ENCODE assay signal across 1 cellular context in the genomic region with DNA sequence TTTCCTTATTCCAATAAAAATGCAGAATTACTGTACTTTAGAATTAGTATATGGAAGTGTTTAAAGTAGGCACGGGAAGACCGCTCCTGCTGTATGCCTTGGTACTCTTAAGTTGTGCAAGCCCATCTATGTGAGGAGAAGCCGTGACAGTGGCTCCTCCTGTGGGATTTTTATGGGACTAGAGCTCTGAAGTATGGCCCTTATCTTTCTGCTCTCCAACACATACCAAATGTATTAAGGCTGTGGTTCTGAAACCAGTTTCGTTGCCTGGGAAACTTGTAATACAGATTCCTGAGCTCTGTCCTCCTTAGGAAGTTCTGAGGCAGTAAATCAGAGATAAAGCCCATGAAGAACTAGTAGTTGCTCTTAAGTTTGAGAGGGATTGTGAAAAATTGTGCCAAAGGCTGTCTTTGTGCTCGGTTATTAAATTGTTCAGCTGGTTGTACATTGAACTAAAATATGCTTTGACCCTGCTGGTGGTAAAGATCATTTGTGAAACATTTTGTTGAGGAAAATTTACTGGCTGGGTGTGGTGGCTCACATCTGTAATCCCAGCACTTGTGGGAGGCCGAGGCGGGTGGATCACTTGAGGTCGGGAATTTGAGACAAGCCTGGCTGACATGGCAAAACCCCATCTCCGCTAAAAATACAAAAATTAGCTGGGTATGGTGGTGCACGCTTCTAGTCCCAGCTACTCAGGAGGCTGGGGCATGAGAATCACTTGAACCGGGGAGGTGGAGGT.
TF ChIP-seq lines count a peak whose summit lies in the region.

No MANE protein-coding gene starts in this region.

TF ChIP-seq in K562, 482 proteins besides CTCF, POLR2A, EP300 and RAD21 (continued from another document and continues in another):
- no peak for TF ChIP-seq PATZ1 (CRISPR knock-in tag; IDR thresholded peaks at IDR 0.05; ENCODE audit: borderline replicate concordance)
- no peak for TF ChIP-seq DACH1 (IDR thresholded peaks at IDR 0.05; ENCODE audit: partially characterized antibody)
- no peak for TF ChIP-seq RBM22 (IDR thresholded peaks at IDR 0.05; ENCODE audit: low read depth, low read length, poor library complexity, severe bottlenecking)
- no peak for TF ChIP-seq NELFE (IDR thresholded peaks at IDR 0.05; ENCODE audit: insufficient read depth, insufficient read length)
- TF ChIP-seq, protein P1, sequence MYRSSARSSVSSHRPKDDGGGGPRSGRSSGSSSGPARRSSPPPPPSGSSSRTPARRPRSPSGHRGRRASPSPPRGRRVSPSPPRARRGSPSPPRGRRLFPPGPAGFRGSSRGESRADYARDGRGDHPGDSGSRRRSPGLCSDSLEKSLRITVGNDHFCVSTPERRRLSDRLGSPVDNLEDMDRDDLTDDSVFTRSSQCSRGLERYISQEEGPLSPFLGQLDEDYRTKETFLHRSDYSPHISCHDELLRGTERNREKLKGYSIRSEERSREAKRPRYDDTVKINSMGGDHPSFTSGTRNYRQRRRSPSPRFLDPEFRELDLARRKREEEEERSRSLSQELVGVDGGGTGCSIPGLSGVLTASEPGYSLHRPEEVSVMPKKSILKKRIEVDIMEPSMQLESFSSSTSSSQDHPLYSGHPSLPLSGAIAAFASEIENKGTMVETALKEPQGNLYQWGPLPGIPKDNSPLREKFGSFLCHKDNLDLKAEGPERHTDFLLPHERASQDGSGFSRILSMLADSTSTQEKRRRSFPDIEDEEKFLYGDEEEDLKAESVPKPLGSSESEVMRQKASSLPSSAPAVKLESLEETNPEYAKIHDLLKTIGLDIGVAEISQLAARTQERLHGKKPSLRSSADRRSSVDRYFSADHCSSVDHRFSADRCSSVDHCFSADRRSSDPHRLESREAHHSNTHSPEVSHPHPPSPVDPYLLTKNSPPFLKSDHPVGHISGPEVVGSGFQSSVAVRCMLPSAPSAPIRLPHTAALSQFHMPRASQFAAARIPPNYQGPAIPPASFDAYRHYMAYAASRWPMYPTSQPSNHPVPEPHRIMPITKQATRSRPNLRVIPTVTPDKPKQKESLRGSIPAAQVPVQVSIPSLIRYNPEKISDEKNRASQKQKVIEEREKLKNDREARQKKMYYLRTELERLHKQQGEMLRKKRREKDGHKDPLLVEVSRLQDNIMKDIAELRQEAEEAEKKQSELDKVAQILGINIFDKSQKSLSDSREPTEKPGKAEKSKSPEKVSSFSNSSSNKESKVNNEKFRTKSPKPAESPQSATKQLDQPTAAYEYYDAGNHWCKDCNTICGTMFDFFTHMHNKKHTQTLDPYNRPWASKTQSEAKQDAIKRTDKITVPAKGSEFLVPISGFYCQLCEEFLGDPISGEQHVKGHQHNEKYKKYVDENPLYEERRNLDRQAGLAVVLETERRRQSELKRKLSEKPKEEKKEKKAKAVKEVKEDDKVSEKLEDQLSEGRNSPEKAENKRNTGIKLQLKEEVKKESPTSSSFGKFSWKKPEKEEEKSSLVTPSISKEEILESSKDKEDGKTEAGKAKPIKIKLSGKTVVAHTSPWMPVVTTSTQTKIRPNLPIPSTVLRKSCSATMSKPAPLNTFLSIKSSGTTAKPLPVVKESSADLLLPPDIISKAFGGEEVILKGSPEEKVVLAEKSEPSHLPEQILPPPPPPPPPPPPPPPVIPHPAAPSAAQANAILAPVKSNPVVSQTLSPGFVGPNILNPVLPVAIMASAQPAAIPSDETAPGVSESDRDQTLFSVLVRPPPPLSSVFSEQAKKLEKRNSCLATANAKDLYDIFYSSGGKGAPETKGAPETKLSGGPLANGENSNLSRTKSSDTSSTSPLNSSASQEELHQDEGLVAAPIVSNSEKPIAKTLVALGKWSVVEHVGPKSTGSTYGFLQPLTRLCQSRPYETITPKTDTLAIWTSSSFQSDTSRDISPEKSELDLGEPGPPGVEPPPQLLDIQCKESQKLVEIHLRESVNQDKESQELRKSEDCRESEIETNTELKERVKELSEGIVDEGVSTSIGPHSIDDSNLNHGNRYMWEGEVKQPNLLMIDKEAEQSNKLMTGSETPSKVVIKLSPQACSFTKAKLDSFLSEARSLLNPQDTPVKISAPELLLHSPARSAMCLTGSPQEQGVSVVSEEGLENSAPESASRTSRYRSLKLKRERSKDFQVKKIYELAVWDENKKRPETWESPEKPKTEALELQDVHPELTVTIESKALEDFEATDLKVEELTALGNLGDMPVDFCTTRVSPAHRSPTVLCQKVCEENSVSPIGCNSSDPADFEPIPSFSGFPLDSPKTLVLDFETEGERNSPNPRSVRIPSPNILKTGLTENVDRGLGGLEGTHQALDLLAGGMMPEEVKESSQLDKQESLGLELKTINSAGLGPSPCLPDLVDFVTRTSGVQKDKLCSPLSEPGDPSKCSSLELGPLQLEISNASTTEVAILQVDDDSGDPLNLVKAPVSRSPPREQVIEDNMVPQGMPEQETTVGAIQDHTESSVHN (IDR thresholded peaks at IDR 0.05; ENCODE audit: borderline replicate concordance in 1 of 2, low read depth in 1 of 2), result no peak
- no peak for TF ChIP-seq ZNF24 (IDR thresholded peaks at IDR 0.05)
- TF ChIP-seq ZNF75A (CRISPR knock-in tag; IDR thresholded peaks at IDR 0.05), result no peak
- TF ChIP-seq ATF1 (CRISPR knock-in tag; IDR thresholded peaks at IDR 0.05), result no peak
- no peak for TF ChIP-seq ATF1 (tag; IDR thresholded peaks at IDR 0.05)
- no peak for TF ChIP-seq NFIX (CRISPR knock-in tag; IDR thresholded peaks at IDR 0.05; ENCODE audit: low read depth)
- no peak for TF ChIP-seq ZNF639 (CRISPR knock-in tag; conservative IDR thresholded peaks at IDR 0.05 in 1 of 2, IDR thresholded peaks at IDR 0.05 in 1 of 2)
- TF ChIP-seq USF1 (CRISPR knock-in tag; IDR thresholded peaks at IDR 0.05), result no peak
- TF ChIP-seq CBFA2T3 (IDR thresholded peaks at IDR 0.05), result peak; percentile 50; the same call in 1 of the 2 replicates
- TF ChIP-seq HOXB6 (CRISPR knock-in tag; IDR thresholded peaks at IDR 0.05; ENCODE audit: borderline replicate concordance), result no peak
- no peak for TF ChIP-seq ZNF778 (CRISPR knock-in tag; IDR thresholded peaks at IDR 0.05)
- TF ChIP-seq EZH2 (IDR thresholded peaks at IDR 0.05; ENCODE audit: borderline replicate concordance, low read depth, low read length), result no peak
- no peak for TF ChIP-seq CREB5 (CRISPR knock-in tag; IDR thresholded peaks at IDR 0.05)
- no peak for TF ChIP-seq ZBTB2 (IDR thresholded peaks at IDR 0.05)
- TF ChIP-seq BACH1 (tag; IDR thresholded peaks at IDR 0.05), result no peak
- peak; percentile 68 for TF ChIP-seq MYNN (IDR thresholded peaks at IDR 0.05)
- TF ChIP-seq MYNN (CRISPR knock-in tag; IDR thresholded peaks at IDR 0.05), result no peak
- TF ChIP-seq TCF15 (CRISPR knock-in tag; IDR thresholded peaks at IDR 0.05), result no peak
- no peak for TF ChIP-seq ZBTB12 (CRISPR knock-in tag; IDR thresholded peaks at IDR 0.05)
- TF ChIP-seq CHD2 (IDR thresholded peaks at IDR 0.05; ENCODE audit: low read depth, low read length), result no peak
- no peak for TF ChIP-seq ZNF23 (CRISPR knock-in tag; IDR thresholded peaks at IDR 0.05)
- no peak for TF ChIP-seq CEBPG (CRISPR knock-in tag; IDR thresholded peaks at IDR 0.05)
- peak; percentile 47 to 74 for TF ChIP-seq CEBPG (tag; conservative IDR thresholded peaks at IDR 0.05 in 1 of 2, IDR thresholded peaks at IDR 0.05 in 1 of 2)
- TF ChIP-seq ZNF146 (CRISPR knock-in tag; IDR thresholded peaks at IDR 0.05; ENCODE audit: unreplicated experiment), result no peak
- TF ChIP-seq MYBL2 (IDR thresholded peaks at IDR 0.05; ENCODE audit: low read depth), result no peak
- TF ChIP-seq MYBL2 (CRISPR knock-in tag; IDR thresholded peaks at IDR 0.05; ENCODE audit: borderline replicate concordance), result no peak
- TF ChIP-seq, protein P2, sequence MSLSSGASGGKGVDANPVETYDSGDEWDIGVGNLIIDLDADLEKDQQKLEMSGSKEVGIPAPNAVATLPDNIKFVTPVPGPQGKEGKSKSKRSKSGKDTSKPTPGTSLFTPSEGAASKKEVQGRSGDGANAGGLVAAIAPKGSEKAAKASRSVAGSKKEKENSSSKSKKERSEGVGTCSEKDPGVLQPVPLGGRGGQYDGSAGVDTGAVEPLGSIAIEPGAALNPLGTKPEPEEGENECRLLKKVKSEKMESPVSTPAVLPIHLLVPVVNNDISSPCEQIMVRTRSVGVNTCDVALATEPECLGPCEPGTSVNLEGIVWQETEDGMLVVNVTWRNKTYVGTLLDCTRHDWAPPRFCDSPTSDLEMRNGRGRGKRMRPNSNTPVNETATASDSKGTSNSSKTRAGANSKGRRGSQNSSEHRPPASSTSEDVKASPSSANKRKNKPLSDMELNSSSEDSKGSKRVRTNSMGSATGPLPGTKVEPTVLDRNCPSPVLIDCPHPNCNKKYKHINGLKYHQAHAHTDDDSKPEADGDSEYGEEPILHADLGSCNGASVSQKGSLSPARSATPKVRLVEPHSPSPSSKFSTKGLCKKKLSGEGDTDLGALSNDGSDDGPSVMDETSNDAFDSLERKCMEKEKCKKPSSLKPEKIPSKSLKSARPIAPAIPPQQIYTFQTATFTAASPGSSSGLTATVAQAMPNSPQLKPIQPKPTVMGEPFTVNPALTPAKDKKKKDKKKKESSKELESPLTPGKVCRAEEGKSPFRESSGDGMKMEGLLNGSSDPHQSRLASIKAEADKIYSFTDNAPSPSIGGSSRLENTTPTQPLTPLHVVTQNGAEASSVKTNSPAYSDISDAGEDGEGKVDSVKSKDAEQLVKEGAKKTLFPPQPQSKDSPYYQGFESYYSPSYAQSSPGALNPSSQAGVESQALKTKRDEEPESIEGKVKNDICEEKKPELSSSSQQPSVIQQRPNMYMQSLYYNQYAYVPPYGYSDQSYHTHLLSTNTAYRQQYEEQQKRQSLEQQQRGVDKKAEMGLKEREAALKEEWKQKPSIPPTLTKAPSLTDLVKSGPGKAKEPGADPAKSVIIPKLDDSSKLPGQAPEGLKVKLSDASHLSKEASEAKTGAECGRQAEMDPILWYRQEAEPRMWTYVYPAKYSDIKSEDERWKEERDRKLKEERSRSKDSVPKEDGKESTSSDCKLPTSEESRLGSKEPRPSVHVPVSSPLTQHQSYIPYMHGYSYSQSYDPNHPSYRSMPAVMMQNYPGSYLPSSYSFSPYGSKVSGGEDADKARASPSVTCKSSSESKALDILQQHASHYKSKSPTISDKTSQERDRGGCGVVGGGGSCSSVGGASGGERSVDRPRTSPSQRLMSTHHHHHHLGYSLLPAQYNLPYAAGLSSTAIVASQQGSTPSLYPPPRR (CRISPR knock-in tag; IDR thresholded peaks at IDR 0.05; ENCODE audit: borderline replicate concordance), result no peak
- no peak for TF ChIP-seq ELF4 (CRISPR knock-in tag; IDR thresholded peaks at IDR 0.05)
- TF ChIP-seq BRCA1 (IDR thresholded peaks at IDR 0.05), result no peak
- TF ChIP-seq BRCA1 (CRISPR knock-in tag; IDR thresholded peaks at IDR 0.05), result no peak
